ENCODE assay signal across 10 cellular contexts in genomic region chr3:50603261-50604109, GRCh38. TPM values are rescaled to one million over a fixed set of nuclear protein-coding genes. Genes with fewer than 3 reads are reported as not detected.
A peak's percentile ranks its signal among the peaks of the same experiment; 100 is the strongest.
DNase-seq lines count a peak whose midpoint lies in the region; ATAC-seq and TF ChIP-seq lines count a peak whose summit lies in the region.
"Had no signal": no experiment of that assay in that cellular context is flagged by ENCODE, and none has a peak within 500 bp of the region (broad histone marks: within the 10 kb centered on the region; RNA-seq: fewer than 3 reads in every experiment).

No MANE protein-coding gene starts in this region.

- H3K27ac Mint-ChIP-seq in CD4-positive, alpha-beta memory T cell: peak overlapping the region; percentile 90 to 99 (median 95)
- peak overlapping the region; percentile 98 for H3K27ac Mint-ChIP-seq in T-helper 17 cell

- H3K4me1 Mint-ChIP-seq in CD4-positive, alpha-beta memory T cell: peaks cover 64 to 100% (median 84%) of the 10 kb centered on the region in 4 donors
- peaks cover 76% of the 10 kb centered on the region for H3K4me1 Mint-ChIP-seq in T-helper 17 cell

- TF ChIP-seq EP300 in esophagus muscularis mucosa (IDR thresholded peaks at IDR 0.05) (no peak), sigmoid colon (IDR thresholded peaks at IDR 0.05) (no peak)

- POLR2A ChIA-PET in CD4-positive, alpha-beta memory T cell (lab: Charles Lee; ENCODE audit: partially characterized antibody): interaction anchor here (1.6 to 26.0 kb wide), 5 partner anchors 5 to 29 kb away, joined by 4 to 1072 read pairs (median 156); partner anchors contain the start of genes C3orf18, CISH, HEMK1 and MAPKAPK3

- no peak for TF ChIP-seq CTCF in esophagus muscularis mucosa (IDR thresholded peaks at IDR 0.05)
- TF ChIP-seq CTCF in sigmoid colon (IDR thresholded peaks at IDR 0.05): no peak
- no peak for TF ChIP-seq CTCF in GM13977 (IDR thresholded peaks at IDR 0.05; ENCODE audit: extremely low read depth, insufficient read depth, missing control alignments)

- H3K36me3 ChIP-seq in CD4-positive, alpha-beta memory T cell (ENCODE audit: insufficient read depth, low read length): peaks cover 40% of the 10 kb centered on the region
- H3K36me3 ChIP-seq in esophagus muscularis mucosa (peaks cover 9 to 51% (median 33%) of the 10 kb centered on the region in 4 donors), sigmoid colon (peaks cover 0 to 25% (median 13%) of the 10 kb centered on the region in 4 donors)

- 72% methylated on average over 4 of the region's 4 CpGs for WGBS in esophagus muscularis mucosa
- WGBS in sigmoid colon, 2 donors: 65 to 67% methylated on average over 4 of the region's 4 CpGs

- peaks cover 100% of the 10 kb centered on the region for H3K4me1 ChIP-seq in CD4-positive, alpha-beta memory T cell (ENCODE audit: insufficient read depth, low read length)
- peaks cover 70 to 93% (median 79%) of the 10 kb centered on the region in 4 donors for H3K4me1 ChIP-seq in esophagus muscularis mucosa
- H3K4me1 ChIP-seq in sigmoid colon: peaks cover 0 to 50% (median 41%) of the 10 kb centered on the region in 4 donors

- intact Hi-C loops in CD4-positive, alpha-beta memory T cell (cut with micrococcal nuclease): no loop called here
- intact Hi-C loops in esophagus muscularis mucosa (cut with DNase I) (no loop called here), sigmoid colon (cut with DNase I) (no loop called here)

- H3K27ac ChIP-seq in CD4-positive, alpha-beta memory T cell (ENCODE audit: low read depth, low read length): peak overlapping the region; percentile 81
- peak overlapping the region; percentile 84 to 99 (median 97) for H3K27ac ChIP-seq in esophagus muscularis mucosa (replicated peaks in 1 of 4)
- peak overlapping the region; percentile 89 to 98 (median 96) for H3K27ac ChIP-seq in sigmoid colon

- H3K9me3 ChIP-seq in CD4-positive, alpha-beta memory T cell (ENCODE audit: control insufficient read depth in 1 of 2, low read length in 2 of 2): no peaks in the 10 kb centered on the region
- H3K9me3 ChIP-seq in T-helper 17 cell (ENCODE audit: control insufficient read depth, low read length, poor library complexity, severe bottlenecking) (no peaks in the 10 kb centered on the region), esophagus muscularis mucosa (no peaks in the 10 kb centered on the region), sigmoid colon (no peaks in the 10 kb centered on the region)
- H3K9me3 ChIP-seq: adrenal gland had no signal

- H3K27me3 ChIP-seq in CD4-positive, alpha-beta memory T cell (ENCODE audit: insufficient read depth, low read length): no peaks in the 10 kb centered on the region
- H3K27me3 ChIP-seq in esophagus muscularis mucosa: no peaks in the 10 kb centered on the region
- H3K27me3 ChIP-seq in sigmoid colon: no peaks in the 10 kb centered on the region
- H3K27me3 ChIP-seq: adrenal gland had no signal

- H3K4me3 ChIP-seq in CD4-positive, alpha-beta memory T cell (ENCODE audit: low read length in 2 of 2): no peak overlapping the region
- no peak overlapping the region for H3K4me3 ChIP-seq in esophagus muscularis mucosa
- H3K4me3 ChIP-seq in sigmoid colon: no peak overlapping the region
- H3K4me3 ChIP-seq: adrenal gland had no signal

- DNase-seq in CD4-positive, alpha-beta memory T cell: peak in 1 of 5 donors; percentile 35
- DNase-seq in T-helper 17 cell: no peak
- DNase-seq in esophagus muscularis mucosa (ENCODE audit: extremely low spot score): no peak
- no peak for DNase-seq in sigmoid colon
- no peak for DNase-seq in GDM1 (lab: John Stamatoyannopoulos, UW)
- no peak for DNase-seq in SIG-M5 treated with dmso at 0.1 percent for 504 hours (lab: John Stamatoyannopoulos, UW; ENCODE audit: unreplicated experiment)
- no peak for DNase-seq in GM13977 (ENCODE audit: low spot score)
- DNase-seq: NCI-H226 had no signal

- no peaks in the 10 kb centered on the region for H3K27me3 Mint-ChIP-seq in CD4-positive, alpha-beta memory T cell
- no peaks in the 10 kb centered on the region for H3K27me3 Mint-ChIP-seq in T-helper 17 cell

- peaks cover 47 to 66% of the 10 kb centered on the region in 2 donors for H3K36me3 Mint-ChIP-seq in CD4-positive, alpha-beta memory T cell
- H3K36me3 Mint-ChIP-seq in T-helper 17 cell (ENCODE audit: low read depth): peaks cover 25% of the 10 kb centered on the region

- H3K4me3 Mint-ChIP-seq in CD4-positive, alpha-beta memory T cell: peak overlapping the region in 7 of 8 donors; percentile 9 to 99 (median 96)
- peak overlapping the region; percentile 98 for H3K4me3 Mint-ChIP-seq in T-helper 17 cell

- TF ChIP-seq POLR2A in esophagus muscularis mucosa (IDR thresholded peaks at IDR 0.05; ENCODE audit: low read depth) (no peak), sigmoid colon (IDR thresholded peaks at IDR 0.05) (no peak)

- CTCF ChIA-PET in CD4-positive, alpha-beta memory T cell (lab: Charles Lee; ENCODE audit: partially characterized antibody): interaction anchor here (0.6 to 24.7 kb wide), 5 partner anchors 9 to 50 kb away, joined by 3 to 996 read pairs (median 149); partner anchors contain the start of genes C3orf18, CISH, HEMK1 and MAPKAPK3

- in situ Hi-C loops in GM13977 (cut with MboI; ENCODE audit: low pct_unique_long_range_greater_than_20kb, low sequenced_read_pairs, unreplicated experiment): loop anchor here (25.0 kb wide), 1 partner anchor 1084 kb away; no protein-coding TSS in a partner anchor

- H3K9me3 Mint-ChIP-seq in CD4-positive, alpha-beta memory T cell: peaks cover 0 to 2% (median 0%) of the 10 kb centered on the region in 8 donors

- no peak for ATAC-seq in T-helper 17 cell
- ATAC-seq in HG02763 (IDR thresholded peaks at IDR 0.05; ENCODE audit: unreplicated experiment): no peak

RNA-seq across cellular contexts. Expression of gene CISH, which starts 8.1 kb away (rescaled TPM):
- 10 to 100 TPM; 14.7 to 15.2 TPM for total RNA-seq in CD4-positive, alpha-beta memory T cell
- 100 to 1,000 TPM in 1 of 2 donors, 10 to 100 TPM in 1; 92.1 to 248 TPM for polyA plus RNA-seq in CD4-positive, alpha-beta memory T cell
- total RNA-seq in T-helper 17 cell: 10 to 100 TPM; 28.3 to 63.4 TPM
- 10 to 100 TPM in 1 of 4 donors, 1 to 10 TPM in 3; 1.7 to 26.7 (median 4.4) TPM for total RNA-seq in esophagus muscularis mucosa
- total RNA-seq in sigmoid colon: 10 to 100 TPM in 1 of 4 donors, 1 to 10 TPM in 3; 2.1 to 17.0 (median 5.3) TPM
- polyA plus RNA-seq in sigmoid colon: 10 to 100 TPM in 2 of 3 donors, 1 to 10 TPM in 1; 8.1 to 13.2 (median 11.8) TPM

RNA-seq across cellular contexts. Expression of gene MAPKAPK3, which starts 13.5 kb away (rescaled TPM):
- total RNA-seq in CD4-positive, alpha-beta memory T cell: 10 to 100 TPM; 36.4 to 40.1 TPM
- 10 to 100 TPM; 71.2 to 93.2 TPM for polyA plus RNA-seq in CD4-positive, alpha-beta memory T cell
- total RNA-seq in T-helper 17 cell (10 to 100 TPM; 44.7 to 49.2 TPM), esophagus muscularis mucosa (10 to 100 TPM; 20.8 to 31.3 (median 27.2) TPM), sigmoid colon (10 to 100 TPM; 15.2 to 22.2 (median 19.1) TPM)
- 10 to 100 TPM; 19.8 to 32.8 (median 30.3) TPM for polyA plus RNA-seq in sigmoid colon

RNA-seq across cellular contexts. Expression of gene HEMK1, which starts 34.2 kb away (rescaled TPM):
- 10 to 100 TPM; 55.3 to 56.7 TPM for total RNA-seq in CD4-positive, alpha-beta memory T cell
- polyA plus RNA-seq in CD4-positive, alpha-beta memory T cell: 10 to 100 TPM; 21.2 to 36.7 TPM
- total RNA-seq in T-helper 17 cell: 10 to 100 TPM; 22.7 to 25.1 TPM
- total RNA-seq in esophagus muscularis mucosa: 10 to 100 TPM in 1 of 4 donors, 1 to 10 TPM in 3; 4.6 to 10.6 (median 6.3) TPM
- 10 to 100 TPM in 1 of 4 donors, 1 to 10 TPM in 3; 5.0 to 13.3 (median 7.2) TPM for total RNA-seq in sigmoid colon
- polyA plus RNA-seq in sigmoid colon: 10 to 100 TPM in 2 of 3 donors, 1 to 10 TPM in 1; 9.6 to 17.7 (median 12.3) TPM

RNA-seq across cellular contexts. Expression of gene C3orf18, which starts 35.9 kb away (rescaled TPM):
- total RNA-seq in CD4-positive, alpha-beta memory T cell: 10 to 100 TPM; 14.3 to 16.2 TPM
- polyA plus RNA-seq in CD4-positive, alpha-beta memory T cell: 10 to 100 TPM; 14.2 to 22.3 TPM
- 10 to 100 TPM; 15.0 to 17.1 TPM for total RNA-seq in T-helper 17 cell
- 10 to 100 TPM; 13.6 to 23.8 (median 18.9) TPM for total RNA-seq in esophagus muscularis mucosa
- total RNA-seq in sigmoid colon: 10 to 100 TPM; 13.3 to 28.0 (median 16.0) TPM
- 1 to 10 TPM; 1.8 to 4.0 (median 2.3) TPM for polyA plus RNA-seq in sigmoid colon
